ENCODE assay signal across 22 cellular contexts in genomic region chr11:113888848-113889247, GRCh38. TPM values are rescaled to one million over a fixed set of nuclear protein-coding genes. Genes with fewer than 3 reads are reported as not detected.
"Had no signal": no experiment of that assay in that cellular context is flagged by ENCODE, and none has a peak within 500 bp of the region (broad histone marks: within the 10 kb centered on the region; RNA-seq: fewer than 3 reads in every experiment).

No MANE protein-coding gene starts in this region.

- ATAC-seq: Panc1, PC-3, SK-N-SH treated with all-trans-retinoic acid at 6 μM for 48 hours had no signal

- H3K27ac ChIP-seq: RWPE1 had no signal

- DNase-seq: Karpas-422, KG1, MG63, NCI-H1092, NCI-H1436, NCI-H187, NCI-H2029, NCI-H2081 treated with DMSO at 0.1 percent for 48 hours, NCI-H2171 treated with DMSO at 0.1 percent for 48 hours, NCI-H345, NCI-H446 treated with DMSO at 0.1 percent for 48 hours, NCI-H510A treated with DMSO at 0.1 percent for 48 hours, NCI-H69, NCI-H774, PC-3, SHP77, T-helper 1 cell had no signal

- H3K27me3 ChIP-seq: MG63 had no signal

- H3K4me3 ChIP-seq: MG63 had no signal

- H3K9me3 ChIP-seq: MG63 had no signal

- H3K36me3 ChIP-seq: MG63 had no signal

RNA-seq across cellular contexts. Expression of gene HTR3B, which starts 15.7 kb away (rescaled TPM):
- total RNA-seq: HT1080, OCI-LY7, PC-3 had no signal
